Comparison of ENCODE assay signal across 11 cellular contexts in genomic region chr10:4059471-4060138, GRCh38.
DNase-seq lines count a peak whose midpoint lies in the region; ATAC-seq and TF ChIP-seq lines count a peak whose summit lies in the region.
"Had no signal": no experiment of that assay in that cellular context is flagged by ENCODE, and none has a peak within 500 bp of the region (broad histone marks: within the 10 kb centered on the region; RNA-seq: fewer than 3 reads in every experiment).

No MANE protein-coding gene starts in this region.

- no peaks in the 10 kb centered on the region for H3K36me3 ChIP-seq in CD8-positive, alpha-beta T cell (ENCODE audit: insufficient read depth, low read length)
- H3K36me3 ChIP-seq in muscle layer of colon (ENCODE audit: insufficient read depth, low read length), result no peaks in the 10 kb centered on the region

- DNase-seq in CD8-positive, alpha-beta T cell, result peak in 3 of 7 experiments; percentile 7 to 30 (median 24)
- DNase-seq in activated B cell treated with CpG ODN at 0.5 μM for 24 hours (no peak), NCI-H446 treated with DMSO at 0.1 percent for 48 hours (lab: John Stamatoyannopoulos, UW) (no peak), T-helper 9 cell (no peak), DMS53 treated with DMSO at 0.1 percent for 48 hours (lab: John Stamatoyannopoulos, UW; ENCODE audit: unreplicated experiment) (no peak)
- DNase-seq: NCI-H146; NCI-H748 treated with DMSO at 0.1 percent for 48 hours; stimulated activated CD4-positive, alpha-beta T cell treated with anti-CD3 and anti-CD28 coated beads, Interleukin-2, amount 100 ng/mL, for 24 hours had no signal

- ATAC-seq in CD8-positive, alpha-beta T cell, result peak; percentile 77
- peak; percentile 67 for ATAC-seq in HG03139 (IDR thresholded peaks at IDR 0.05; ENCODE audit: unreplicated experiment)
- ATAC-seq in activated B cell treated with CpG ODN at 0.5 μM for 24 hours (ENCODE audit: low read depth), result peak; percentile 52
- no peak for ATAC-seq in HG02763 (IDR thresholded peaks at IDR 0.05; ENCODE audit: unreplicated experiment)

- intact Hi-C loops in CD8-positive, alpha-beta T cell (cut with DNase I, micrococcal nuclease), result no loop called here
- intact Hi-C loops in activated B cell treated with CpG ODN at 0.5 μM for 24 hours (cut with micrococcal nuclease), result no loop called here

- no peak overlapping the region for H3K4me3 Mint-ChIP-seq in CD8-positive, alpha-beta T cell
- no peak overlapping the region for H3K4me3 Mint-ChIP-seq in activated B cell treated with CpG ODN at 0.5 μM for 24 hours

- CTCF ChIA-PET in CD8-positive, alpha-beta T cell (lab: Charles Lee), result interaction anchor here (0.6 to 0.8 kb wide), 2 partner anchors 14 to 335 kb away, joined by 3 read pairs; no protein-coding TSS in a partner anchor
- CTCF ChIA-PET in activated B cell treated with CpG ODN at 0.5 μM for 24 hours (lab: Charles Lee), result interaction anchor here (0.9 kb wide), 1 partner anchor 24 kb away, joined by 3 read pairs; no protein-coding TSS in a partner anchor

- no peaks in the 10 kb centered on the region for H3K27me3 ChIP-seq in CD8-positive, alpha-beta T cell (ENCODE audit: insufficient read depth, low read length)
- H3K27me3 ChIP-seq in muscle layer of colon (ENCODE audit: control insufficient read depth in 1 of 2, insufficient read depth in 2 of 2, low read length in 2 of 2), result no peaks in the 10 kb centered on the region

- H3K4me1 Mint-ChIP-seq in CD8-positive, alpha-beta T cell (ENCODE audit: low read depth), result peaks cover 16% of the 10 kb centered on the region
- H3K4me1 Mint-ChIP-seq in activated B cell treated with CpG ODN at 0.5 μM for 24 hours, result peaks cover 21% of the 10 kb centered on the region

- H3K9ac ChIP-seq in muscle layer of colon (ENCODE audit: low read length), result no peak overlapping the region

- no peaks in the 10 kb centered on the region for H3K27me3 Mint-ChIP-seq in CD8-positive, alpha-beta T cell (ENCODE audit: low read depth)
- H3K27me3 Mint-ChIP-seq in activated B cell treated with CpG ODN at 0.5 μM for 24 hours, result no peaks in the 10 kb centered on the region

- no peak overlapping the region for H3K4me3 ChIP-seq in CD8-positive, alpha-beta T cell (ENCODE audit: low read depth, low read length)
- H3K4me3 ChIP-seq in muscle layer of colon (ENCODE audit: low read depth in 1 of 2, low read length in 2 of 2), result no peak overlapping the region

- H3K36me3 Mint-ChIP-seq in CD8-positive, alpha-beta T cell, result no peaks in the 10 kb centered on the region
- no peaks in the 10 kb centered on the region for H3K36me3 Mint-ChIP-seq in activated B cell treated with CpG ODN at 0.5 μM for 24 hours (ENCODE audit: low read depth)

- TF ChIP-seq CTCF in CD8-positive, alpha-beta T cell (IDR thresholded peaks at IDR 0.05), result no peak
- no peak for TF ChIP-seq CTCF in activated B cell treated with CpG ODN at 0.5 μM for 24 hours (IDR thresholded peaks at IDR 0.05)

- H3K27ac ChIP-seq in CD8-positive, alpha-beta T cell (ENCODE audit: low read depth, low read length), result no peak overlapping the region
- peak overlapping the region; percentile 21 for H3K27ac ChIP-seq in muscle layer of colon (ENCODE audit: low read depth, low read length)

- peaks cover 11% of the 10 kb centered on the region for H3K4me1 ChIP-seq in CD8-positive, alpha-beta T cell (ENCODE audit: insufficient read depth, low read length)
- H3K4me1 ChIP-seq in muscle layer of colon (ENCODE audit: insufficient read depth, low read length), result peaks cover 30% of the 10 kb centered on the region

- no peaks in the 10 kb centered on the region for H3K9me3 Mint-ChIP-seq in CD8-positive, alpha-beta T cell
- H3K9me3 Mint-ChIP-seq in activated B cell treated with CpG ODN at 0.5 μM for 24 hours, result no peaks in the 10 kb centered on the region

- peak overlapping the region; percentile 78 for H3K27ac Mint-ChIP-seq in CD8-positive, alpha-beta T cell
- no peak overlapping the region for H3K27ac Mint-ChIP-seq in activated B cell treated with CpG ODN at 0.5 μM for 24 hours

- no peaks in the 10 kb centered on the region for H3K9me3 ChIP-seq in CD8-positive, alpha-beta T cell (ENCODE audit: low read length)
- no peaks in the 10 kb centered on the region for H3K9me3 ChIP-seq in muscle layer of colon (ENCODE audit: low read length)

- POLR2A ChIA-PET in CD8-positive, alpha-beta T cell (lab: Charles Lee), result no interaction called here
- POLR2A ChIA-PET in activated B cell treated with CpG ODN at 0.5 μM for 24 hours (lab: Charles Lee), result interaction anchor here (0.6 to 3.9 kb wide), 5 partner anchors 90 to 276 kb away, joined by 4 to 16 read pairs (median 5); partner anchors contain the start of gene KLF6
